8 cellular contexts compared by ENCODE assay signal in the genomic region with DNA sequence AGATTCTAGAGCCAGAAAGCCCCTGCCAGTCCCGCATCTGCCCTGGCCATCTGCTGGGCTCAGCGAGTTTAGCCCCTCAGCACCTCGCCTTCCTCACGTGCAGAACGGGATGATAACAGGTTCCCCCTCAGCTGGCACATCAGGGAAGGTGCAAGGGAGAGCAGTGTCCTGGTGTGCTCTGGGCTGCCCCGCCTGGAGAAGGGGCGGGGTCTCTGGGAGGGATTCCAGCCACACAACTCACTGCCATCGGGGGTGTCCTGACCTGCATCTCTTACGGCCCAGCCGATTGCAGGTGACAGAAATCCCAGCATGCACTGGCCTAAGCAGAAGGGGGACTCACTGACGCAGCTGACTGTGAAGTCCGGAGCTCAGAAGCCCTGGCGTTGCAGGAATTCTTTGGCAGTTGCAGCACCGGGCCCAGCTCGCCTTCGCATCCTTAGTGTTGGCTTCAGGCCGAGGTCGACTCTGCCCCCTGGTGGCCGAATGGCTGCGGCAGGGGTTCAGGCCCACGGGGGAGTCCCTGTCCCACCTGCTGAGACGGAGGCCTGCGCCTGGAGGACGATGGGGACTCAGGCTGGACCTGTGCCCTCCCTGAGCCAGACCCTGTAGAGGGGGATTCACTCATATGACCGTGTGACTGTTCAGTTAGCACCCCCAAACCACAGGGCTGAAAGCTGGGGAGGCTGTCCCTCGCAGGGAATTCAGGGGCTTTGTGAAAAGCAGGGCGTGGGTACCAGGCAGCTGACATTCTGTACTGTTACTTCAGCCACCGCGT.
DNase-seq lines count a peak whose midpoint lies in the region; ATAC-seq lines count a peak whose summit lies in the region.

No MANE protein-coding gene starts in this region.

- peak; percentile 70 for ATAC-seq in GM21515 (IDR thresholded peaks at IDR 0.05; ENCODE audit: unreplicated experiment)

- H3K9me3 ChIP-seq in muscle layer of colon (ENCODE audit: low read length): no peaks in the 10 kb centered on the region

- no peak overlapping the region for H3K9ac ChIP-seq in muscle layer of colon (ENCODE audit: low read length)

- peaks cover 27% of the 10 kb centered on the region for H3K4me1 ChIP-seq in muscle layer of colon (ENCODE audit: insufficient read depth, low read length)

- H3K36me3 ChIP-seq in muscle layer of colon (ENCODE audit: insufficient read depth, low read length): no peaks in the 10 kb centered on the region

- DNase-seq in COR-L47 (lab: John Stamatoyannopoulos, UW) (peak; percentile 39), NCI-H1694 (lab: John Stamatoyannopoulos, UW) (peak; percentile 30), epidermal melanocyte (ENCODE audit: insufficient read length, low spot score) (peak; percentile 54), OCI-M2 (lab: John Stamatoyannopoulos, UW; ENCODE audit: unreplicated experiment) (no peak)
- peak; percentile 29 to 62 for DNase-seq in activated CD8-positive, alpha-beta memory T cell treated with anti-CD3 and anti-CD28 coated beads for 1 hour (ENCODE audit: extremely low read depth in 1 of 2, low read depth in 1 of 2)
- peak; percentile 49 to 51 for DNase-seq in stimulated activated CD8-positive, alpha-beta memory T cell treated with anti-CD3 and anti-CD28 coated beads, Interleukin-7, amount 100 ng/mL, for 4 hours (ENCODE audit: low read depth in 2 of 2)

- H3K4me3 ChIP-seq in muscle layer of colon (ENCODE audit: low read depth in 1 of 2, low read length in 2 of 2): peak overlapping the region in 1 of 2 donors; percentile 5

- H3K27me3 ChIP-seq in muscle layer of colon (ENCODE audit: control insufficient read depth in 1 of 2, insufficient read depth in 2 of 2, low read length in 2 of 2): no peaks in the 10 kb centered on the region

- H3K27ac ChIP-seq in muscle layer of colon (ENCODE audit: low read depth, low read length): peak overlapping the region; percentile 14
